14 cellular contexts compared by ENCODE assay signal in genomic region chr21:15010645-15011044, GRCh38.
"Had no signal": no experiment of that assay in that cellular context is flagged by ENCODE, and none has a peak within 500 bp of the region (broad histone marks: within the 10 kb centered on the region; RNA-seq: fewer than 3 reads in every experiment).

No MANE protein-coding gene starts in this region.

- H2AFZ ChIP-seq: parathyroid adenoma had no signal

- H3K27ac Mint-ChIP-seq: activated CD8-positive, alpha-beta T cell treated with anti-CD3 and anti-CD28 coated beads for 36 hours; activated naive CD4-positive, alpha-beta T cell treated with anti-CD3 and anti-CD28 coated beads for 36 hours; memory B cell had no signal

- H3K27me3 ChIP-seq: esophagus squamous epithelium, heart left ventricle, tibial artery had no signal

- H3K36me3 ChIP-seq: left ventricle myocardium inferior had no signal

- H3K4me3 ChIP-seq: esophagus squamous epithelium, heart left ventricle, left ventricle myocardium inferior, skin epidermis, tibial artery had no signal

- H3K9me3 Mint-ChIP-seq: activated CD8-positive, alpha-beta T cell treated with anti-CD3 and anti-CD28 coated beads for 36 hours; activated naive CD4-positive, alpha-beta T cell treated with anti-CD3 and anti-CD28 coated beads for 36 hours; neural crest cell had no signal

- H3K27ac ChIP-seq: esophagus squamous epithelium, heart left ventricle, left ventricle myocardium inferior, parathyroid adenoma, skin epidermis, tibial artery had no signal

- H3K27me3 Mint-ChIP-seq: activated CD8-positive, alpha-beta T cell treated with anti-CD3 and anti-CD28 coated beads for 36 hours; memory B cell had no signal

- DNase-seq: activated CD8-positive, alpha-beta T cell treated with anti-CD3 and anti-CD28 coated beads for 36 hours; activated naive CD4-positive, alpha-beta T cell treated with anti-CD3 and anti-CD28 coated beads for 36 hours; cerebellar nuclear complex; esophagus squamous epithelium; foreskin melanocyte; heart left ventricle; islet precursor cell; left ventricle myocardium inferior; SW 1271; tibial artery had no signal

- H3K4me3 Mint-ChIP-seq: activated CD8-positive, alpha-beta T cell treated with anti-CD3 and anti-CD28 coated beads for 36 hours; activated naive CD4-positive, alpha-beta T cell treated with anti-CD3 and anti-CD28 coated beads for 36 hours; memory B cell; neural crest cell had no signal

- H3K9me3 ChIP-seq: esophagus squamous epithelium, heart left ventricle, left ventricle myocardium inferior, tibial artery had no signal

- ATAC-seq: activated CD8-positive, alpha-beta T cell treated with anti-CD3 and anti-CD28 coated beads for 36 hours; heart left ventricle had no signal

- H3K9ac ChIP-seq: parathyroid adenoma had no signal
